ENCODE assay signal across 1 cellular context in the genomic region with DNA sequence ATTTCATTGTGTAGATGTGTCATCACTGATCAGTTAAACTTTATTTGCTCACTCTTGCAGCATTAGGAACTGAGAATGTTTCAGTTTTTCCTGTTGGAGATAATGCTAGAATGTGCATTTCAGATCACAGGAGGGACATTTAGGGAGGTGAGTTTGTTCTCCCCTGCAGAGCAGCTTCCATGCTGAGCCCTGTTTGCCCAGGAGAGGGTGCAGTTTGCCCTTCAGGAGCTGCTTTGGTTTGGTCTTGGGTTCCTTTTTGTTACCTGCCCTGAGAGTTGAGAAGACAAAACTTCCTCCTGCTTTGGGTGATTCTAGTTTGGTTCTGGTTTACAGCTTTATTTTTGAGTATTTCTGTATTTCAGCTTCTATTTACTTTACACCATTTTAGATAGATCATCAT.
TF ChIP-seq lines count a peak whose summit lies in the region.

No MANE protein-coding gene starts in this region.

TF ChIP-seq in HCT116, 20 proteins besides CTCF, POLR2A, EP300 and RAD21 (continued from another document):
- TF ChIP-seq TCF7L2 (IDR thresholded peaks at IDR 0.05; ENCODE audit: borderline replicate concordance, extremely low read depth, insufficient read depth, insufficient read length) (no peak), CEBPB (IDR thresholded peaks at IDR 0.05; ENCODE audit: low read depth) (no peak), SP1 (IDR thresholded peaks at IDR 0.05; ENCODE audit: low read depth) (no peak), SRF (IDR thresholded peaks at IDR 0.05; ENCODE audit: low read depth) (no peak), ELF1 (IDR thresholded peaks at IDR 0.05; ENCODE audit: borderline replicate concordance, low read depth) (no peak), CBX3 (IDR thresholded peaks at IDR 0.05; ENCODE audit: low read depth) (no peak), EZH2 (IDR thresholded peaks at IDR 0.05) (no peak), EGR1 (IDR thresholded peaks at IDR 0.05; ENCODE audit: low read depth) (no peak), YY1 (IDR thresholded peaks at IDR 0.05; ENCODE audit: extremely low read depth, insufficient replicate concordance, low read depth, low read length) (no peak)
- TF ChIP-seq, protein P1, sequence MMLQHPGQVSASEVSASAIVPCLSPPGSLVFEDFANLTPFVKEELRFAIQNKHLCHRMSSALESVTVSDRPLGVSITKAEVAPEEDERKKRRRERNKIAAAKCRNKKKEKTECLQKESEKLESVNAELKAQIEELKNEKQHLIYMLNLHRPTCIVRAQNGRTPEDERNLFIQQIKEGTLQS (IDR thresholded peaks at IDR 0.05): no peak
- TF ChIP-seq, protein P2, sequence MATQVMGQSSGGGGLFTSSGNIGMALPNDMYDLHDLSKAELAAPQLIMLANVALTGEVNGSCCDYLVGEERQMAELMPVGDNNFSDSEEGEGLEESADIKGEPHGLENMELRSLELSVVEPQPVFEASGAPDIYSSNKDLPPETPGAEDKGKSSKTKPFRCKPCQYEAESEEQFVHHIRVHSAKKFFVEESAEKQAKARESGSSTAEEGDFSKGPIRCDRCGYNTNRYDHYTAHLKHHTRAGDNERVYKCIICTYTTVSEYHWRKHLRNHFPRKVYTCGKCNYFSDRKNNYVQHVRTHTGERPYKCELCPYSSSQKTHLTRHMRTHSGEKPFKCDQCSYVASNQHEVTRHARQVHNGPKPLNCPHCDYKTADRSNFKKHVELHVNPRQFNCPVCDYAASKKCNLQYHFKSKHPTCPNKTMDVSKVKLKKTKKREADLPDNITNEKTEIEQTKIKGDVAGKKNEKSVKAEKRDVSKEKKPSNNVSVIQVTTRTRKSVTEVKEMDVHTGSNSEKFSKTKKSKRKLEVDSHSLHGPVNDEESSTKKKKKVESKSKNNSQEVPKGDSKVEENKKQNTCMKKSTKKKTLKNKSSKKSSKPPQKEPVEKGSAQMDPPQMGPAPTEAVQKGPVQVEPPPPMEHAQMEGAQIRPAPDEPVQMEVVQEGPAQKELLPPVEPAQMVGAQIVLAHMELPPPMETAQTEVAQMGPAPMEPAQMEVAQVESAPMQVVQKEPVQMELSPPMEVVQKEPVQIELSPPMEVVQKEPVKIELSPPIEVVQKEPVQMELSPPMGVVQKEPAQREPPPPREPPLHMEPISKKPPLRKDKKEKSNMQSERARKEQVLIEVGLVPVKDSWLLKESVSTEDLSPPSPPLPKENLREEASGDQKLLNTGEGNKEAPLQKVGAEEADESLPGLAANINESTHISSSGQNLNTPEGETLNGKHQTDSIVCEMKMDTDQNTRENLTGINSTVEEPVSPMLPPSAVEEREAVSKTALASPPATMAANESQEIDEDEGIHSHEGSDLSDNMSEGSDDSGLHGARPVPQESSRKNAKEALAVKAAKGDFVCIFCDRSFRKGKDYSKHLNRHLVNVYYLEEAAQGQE (IDR thresholded peaks at IDR 0.05; ENCODE audit: low read depth): no peak
